ENCODE assay signal across 10 cellular contexts in genomic region chr10:34489973-34490372, GRCh38.
A peak's percentile ranks its signal among the peaks of the same experiment; 100 is the strongest.
DNase-seq lines count a peak whose midpoint lies in the region; ATAC-seq, FAIRE-seq and TF ChIP-seq lines count a peak whose summit lies in the region.
"Had no signal": no experiment of that assay in that cellular context is flagged by ENCODE, and none has a peak within 500 bp of the region (broad histone marks: within the 10 kb centered on the region; RNA-seq: fewer than 3 reads in every experiment).

No MANE protein-coding gene starts in this region.

- FAIRE-seq in endothelial cell of umbilical vein (lab: Jason Lieb, UNC), result no peak

- H3K4me2 ChIP-seq in endothelial cell of umbilical vein (ENCODE audit: insufficient read depth, low read length), result no peak overlapping the region

- no peak overlapping the region for H3K9ac ChIP-seq in endothelial cell of umbilical vein (replicated peaks; ENCODE audit: extremely low read depth, insufficient read depth, low read length)

- H3K27me3 ChIP-seq in BJ (ENCODE audit: control insufficient read depth, insufficient read depth, low read length), result no peaks in the 10 kb centered on the region
- H3K27me3 ChIP-seq in endothelial cell of umbilical vein (ENCODE audit: control insufficient read depth in 2 of 2, insufficient read depth in 2 of 2, low read length in 2 of 2), result no peaks in the 10 kb centered on the region
- H3K27me3 ChIP-seq: cardiac muscle cell had no signal

- H4K20me1 ChIP-seq in endothelial cell of umbilical vein (replicated peaks; ENCODE audit: control insufficient read depth, extremely low read depth, insufficient read depth, low read length), result no peaks in the 10 kb centered on the region

- no peak overlapping the region for H3K27ac ChIP-seq in endothelial cell of umbilical vein (ENCODE audit: insufficient read depth, low read depth, low read length)
- H3K27ac ChIP-seq: cardiac muscle cell had no signal

- CTCF ChIA-PET in BJ (lab: Yijun Ruan, JAX), result interaction anchor here (0.5 to 1.4 kb wide), 2 partner anchors 17 to 814 kb away, joined by 3 to 4 read pairs; no protein-coding TSS in a partner anchor
- CTCF ChIA-PET in endothelial cell of umbilical vein (lab: Charles Lee), result interaction anchor here (1.8 kb wide), 1 partner anchor 9 kb away, joined by 4 read pairs; no protein-coding TSS in a partner anchor

- dilution Hi-C loops in endothelial cell of umbilical vein (cut with MboI; ENCODE audit: extremely low pct_ligation_motif_present, low sequenced_read_pairs), result no loop called here

- no peaks in the 10 kb centered on the region for H3K4me1 ChIP-seq in endothelial cell of umbilical vein (ENCODE audit: control insufficient read depth, extremely low read depth, insufficient read depth, low read length)

- H3K36me3 ChIP-seq in BJ (ENCODE audit: control insufficient read depth, insufficient read depth, low read length), result no peaks in the 10 kb centered on the region
- H3K36me3 ChIP-seq in endothelial cell of umbilical vein (ENCODE audit: control insufficient read depth in 2 of 2, extremely low read depth in 1 of 2, insufficient read depth in 2 of 2, low read length in 2 of 2), result no peaks in the 10 kb centered on the region
- H3K36me3 ChIP-seq: cardiac muscle cell had no signal

- no peak overlapping the region for H2AFZ ChIP-seq in endothelial cell of umbilical vein (ENCODE audit: low read depth, low read length)

- ATAC-seq in HG02798 (IDR thresholded peaks at IDR 0.05; ENCODE audit: poor library complexity, unreplicated experiment), result no peak

- intact Hi-C loops in endothelial cell of umbilical vein (cut with micrococcal nuclease), result no loop called here

- TF ChIP-seq POLR2A in endothelial cell of umbilical vein (IDR thresholded peaks at IDR 0.05; ENCODE audit: low read depth, low read length), result no peak

- no TSS peak for BruUV-seq in endothelial cell of umbilical vein (replicated peaks; lab: Mats Ljungman, UMichigan)

- DNase-seq in BJ (ENCODE audit: low read depth) (peak; percentile 33), NCI-H226 (peak; percentile 30), endothelial cell of umbilical vein (ENCODE audit: low read depth, low spot score) (no peak), myocyte (ENCODE audit: low read depth) (peak; percentile 53), SK-N-DZ (ENCODE audit: low spot score) (no peak)
- no peak for DNase-seq in stimulated activated CD8-positive, alpha-beta memory T cell treated with anti-CD3 and anti-CD28 coated beads, Interleukin-4, amount 100 ng/mL, for 48 hours
- DNase-seq in stimulated activated CD4-positive, alpha-beta T cell treated with anti-CD3 and anti-CD28 coated beads, Interleukin-15, amount 100 ng/mL, for 24 hours, result no peak
- DNase-seq: CD4-positive, CD25-positive, alpha-beta regulatory T cell had no signal

- no peaks in the 10 kb centered on the region for H3K9me1 ChIP-seq in endothelial cell of umbilical vein (replicated peaks; ENCODE audit: control insufficient read depth, extremely low read depth, insufficient read depth, low read length)

- H3K4me3 ChIP-seq in BJ (ENCODE audit: low read depth, low read length), result no peak overlapping the region
- H3K4me3 ChIP-seq in endothelial cell of umbilical vein (replicated peaks in 1 of 3; ENCODE audit: insufficient read depth in 1 of 3, low read depth in 1 of 3, low read length in 3 of 3), result no peak overlapping the region
- H3K4me3 ChIP-seq: cardiac muscle cell had no signal

- H3K79me2 ChIP-seq in endothelial cell of umbilical vein (ENCODE audit: control insufficient read depth, insufficient read depth, low read length), result no peaks in the 10 kb centered on the region

- POLR2A ChIA-PET in BJ (lab: Charles Lee), result no interaction called here
- POLR2A ChIA-PET in endothelial cell of umbilical vein (lab: Charles Lee), result no interaction called here

- H3K9me3 ChIP-seq in endothelial cell of umbilical vein (replicated peaks; ENCODE audit: control insufficient read depth, insufficient read depth, low read length), result no peaks in the 10 kb centered on the region

- TF ChIP-seq CTCF in BJ (IDR thresholded peaks at IDR 0.05; ENCODE audit: insufficient read depth, low read depth, low read length), result 0 out of 2 replicates have a peak, but pooled peaks have one; percentile 6
- no peak for TF ChIP-seq CTCF in endothelial cell of umbilical vein (IDR thresholded peaks at IDR 0.05; ENCODE audit: extremely low read depth in 1 of 2, insufficient read depth in 1 of 2, low read depth in 1 of 2, low read length in 2 of 2)

TF ChIP-seq in endothelial cell of umbilical vein, 7 proteins besides CTCF, POLR2A, EP300 and RAD21:
- no peak for TF ChIP-seq GATA2 (IDR thresholded peaks at IDR 0.05; ENCODE audit: insufficient read depth, insufficient read length, low read depth, low read length)
- TF ChIP-seq EZH2 (IDR thresholded peaks at IDR 0.05; ENCODE audit: borderline replicate concordance, low read depth, low read length, severe bottlenecking), result no peak
- no peak for TF ChIP-seq MYC (IDR thresholded peaks at IDR 0.05; ENCODE audit: low read depth, low read length)
- TF ChIP-seq POLR2AphosphoS5 (IDR thresholded peaks at IDR 0.05; ENCODE audit: insufficient read depth, low read depth, low read length), result no peak
- TF ChIP-seq MAX (IDR thresholded peaks at IDR 0.05; ENCODE audit: insufficient read depth, insufficient read length), result no peak
- peak; percentile 29 for TF ChIP-seq FOS (IDR thresholded peaks at IDR 0.05; ENCODE audit: borderline replicate concordance, insufficient read depth, low read length)
TF ChIP-seq in endothelial cell of umbilical vein: peak in this region for 1.

Comparison
In these comparisons a context has a peak if more than half of its experiments do, and no peak if none do; other contexts are left out.
1. DNase-seq: peak in BJ (single experiment), NCI-H226 (single experiment) and myocyte (single experiment); none in endothelial cell of umbilical vein (single experiment), stimulated activated CD8-positive, alpha-beta memory T cell treated with anti-CD3 and anti-CD28 coated beads, Interleukin-4, amount 100 ng/mL, for 48 hours (single experiment), stimulated activated CD4-positive, alpha-beta T cell treated with anti-CD3 and anti-CD28 coated beads, Interleukin-15, amount 100 ng/mL, for 24 hours (single experiment) and SK-N-DZ (single experiment).